ENCODE assay signal across 8 cellular contexts in genomic region chr22:46769191-46769675, GRCh38. TPM values are rescaled to one million over a fixed set of nuclear protein-coding genes. Genes with fewer than 3 reads are reported as not detected.
DNase-seq lines count a peak whose midpoint lies in the region; ATAC-seq, FAIRE-seq and TF ChIP-seq lines count a peak whose summit lies in the region.

No MANE protein-coding gene starts in this region.

- no peak for TF ChIP-seq CTCF in CD4-positive, alpha-beta T cell (IDR thresholded peaks at IDR 0.05)
- no peak for TF ChIP-seq CTCF in HFFc6 (IDR thresholded peaks at IDR 0.05)

- POLR2A ChIA-PET in CD4-positive, alpha-beta T cell (lab: Charles Lee), result interaction anchor here (2.3 kb wide), 1 partner anchor 22 kb away, joined by 7 read pairs; no protein-coding TSS in a partner anchor

- DNase-seq in CD4-positive, alpha-beta T cell, result no peak
- DNase-seq in activated T-helper 2 cell treated with anti-CD3 and anti-CD28 coated beads, Interferon-gamma antibody, Interleukin-2, Interleukin-4, amounts not matched to agents 10 μg/mL and 5 μg/mL and 100 μg/mL, durations not matched to agents 14 hours and 24 hours and 36 hours (ENCODE audit: low spot score), result no peak
- DNase-seq in memory B cell (ENCODE audit: low spot score in 2 of 2) (peak; percentile 42 to 44), NCI-H187 treated with DMSO at 0.1 percent for 48 hours (lab: John Stamatoyannopoulos, UW) (no peak), EL (no peak), HFFc6 (no peak), urothelium cell line (ENCODE audit: low spot score) (no peak)

- no peaks in the 10 kb centered on the region for H3K27me3 Mint-ChIP-seq in CD4-positive, alpha-beta T cell
- H3K27me3 Mint-ChIP-seq in IgD-negative memory B cell, result no peaks in the 10 kb centered on the region
- H3K27me3 Mint-ChIP-seq in activated T-helper 2 cell treated with anti-CD3 and anti-CD28 coated beads, Interferon-gamma antibody, Interleukin-2, Interleukin-4, amounts not matched to agents 10 μg/mL and 5 μg/mL and 100 μg/mL, durations not matched to agents 14 hours and 24 hours and 36 hours (ENCODE audit: low read depth), result no peaks in the 10 kb centered on the region
- H3K27me3 Mint-ChIP-seq in memory B cell, result no peaks in the 10 kb centered on the region
- no peaks in the 10 kb centered on the region; the same call in none of the 2 replicates for H3K27me3 Mint-ChIP-seq in HFFc6 (ENCODE audit: insufficient read depth)

- no peaks in the 10 kb centered on the region for H3K9me3 Mint-ChIP-seq in CD4-positive, alpha-beta T cell
- no peaks in the 10 kb centered on the region for H3K9me3 Mint-ChIP-seq in IgD-negative memory B cell
- no peaks in the 10 kb centered on the region for H3K9me3 Mint-ChIP-seq in activated T-helper 2 cell treated with anti-CD3 and anti-CD28 coated beads, Interferon-gamma antibody, Interleukin-2, Interleukin-4, amounts not matched to agents 10 μg/mL and 5 μg/mL and 100 μg/mL, durations not matched to agents 14 hours and 24 hours and 36 hours
- H3K9me3 Mint-ChIP-seq in memory B cell, result no peaks in the 10 kb centered on the region
- H3K9me3 Mint-ChIP-seq in HFFc6, result no peaks in the 10 kb centered on the region

- no peak overlapping the region for H3K27ac ChIP-seq in CD4-positive, alpha-beta T cell (ENCODE audit: low read depth, low read length)

- no peak overlapping the region for H3K4me3 Mint-ChIP-seq in CD4-positive, alpha-beta T cell
- peak overlapping the region; percentile 73 to 93 (median 90) for H3K4me3 Mint-ChIP-seq in IgD-negative memory B cell
- H3K4me3 Mint-ChIP-seq in activated T-helper 2 cell treated with anti-CD3 and anti-CD28 coated beads, Interferon-gamma antibody, Interleukin-2, Interleukin-4, amounts not matched to agents 10 μg/mL and 5 μg/mL and 100 μg/mL, durations not matched to agents 14 hours and 24 hours and 36 hours (ENCODE audit: low read depth), result no peak overlapping the region
- peak overlapping the region; percentile 82 for H3K4me3 Mint-ChIP-seq in memory B cell
- H3K4me3 Mint-ChIP-seq in HFFc6, result no peak overlapping the region

- H3K27ac Mint-ChIP-seq in CD4-positive, alpha-beta T cell, result peak overlapping the region; percentile 83
- H3K27ac Mint-ChIP-seq in IgD-negative memory B cell (peak overlapping the region; percentile 97 to 100 (median 99)), memory B cell (peak overlapping the region; percentile 98), HFFc6 (no peak overlapping the region)
- peak overlapping the region; percentile 34 for H3K27ac Mint-ChIP-seq in activated T-helper 2 cell treated with anti-CD3 and anti-CD28 coated beads, Interferon-gamma antibody, Interleukin-2, Interleukin-4, amounts not matched to agents 10 μg/mL and 5 μg/mL and 100 μg/mL, durations not matched to agents 14 hours and 24 hours and 36 hours

- H3K4me1 Mint-ChIP-seq in CD4-positive, alpha-beta T cell (ENCODE audit: low read depth), result peaks cover 63% of the 10 kb centered on the region
- H3K4me1 Mint-ChIP-seq in IgD-negative memory B cell (peaks cover 49 to 73% (median 73%) of the 10 kb centered on the region in 3 donors), memory B cell (peaks cover 65% of the 10 kb centered on the region), HFFc6 (ENCODE audit: low read depth) (peaks cover 25% of the 10 kb centered on the region)
- H3K4me1 Mint-ChIP-seq in activated T-helper 2 cell treated with anti-CD3 and anti-CD28 coated beads, Interferon-gamma antibody, Interleukin-2, Interleukin-4, amounts not matched to agents 10 μg/mL and 5 μg/mL and 100 μg/mL, durations not matched to agents 14 hours and 24 hours and 36 hours (ENCODE audit: low read depth), result peaks cover 30% of the 10 kb centered on the region

- ATAC-seq in CD4-positive, alpha-beta T cell (ENCODE audit: poor library complexity), result no peak
- peak; percentile 42 for ATAC-seq in memory B cell (ENCODE audit: low read depth)

- no peaks in the 10 kb centered on the region for H3K9me3 ChIP-seq in CD4-positive, alpha-beta T cell (ENCODE audit: control insufficient read depth, low read length)

- intact Hi-C loops in CD4-positive, alpha-beta T cell (cut with DNase I, micrococcal nuclease), result no loop called here
- intact Hi-C loops in activated T-helper 2 cell treated with anti-CD3 and anti-CD28 coated beads, Interferon-gamma antibody, Interleukin-2, Interleukin-4, amounts not matched to agents 10 μg/mL and 5 μg/mL and 100 μg/mL, durations not matched to agents 14 hours and 24 hours and 36 hours (cut with micrococcal nuclease), result no loop called here

- CTCF ChIA-PET in CD4-positive, alpha-beta T cell (lab: Charles Lee), result interaction anchor here (0.8 to 1.6 kb wide), 3 partner anchors 10 to 35 kb away, joined by 3 to 5 read pairs (median 5); no protein-coding TSS in a partner anchor

- FAIRE-seq in urothelium cell line (lab: Jason Lieb, UNC), result no peak

- H3K27me3 ChIP-seq in CD4-positive, alpha-beta T cell (ENCODE audit: control insufficient read depth, insufficient read depth, low read length), result no peaks in the 10 kb centered on the region

- H3K36me3 Mint-ChIP-seq in CD4-positive, alpha-beta T cell (ENCODE audit: low read depth), result peaks cover 47% of the 10 kb centered on the region
- H3K36me3 Mint-ChIP-seq in IgD-negative memory B cell (no peaks in the 10 kb centered on the region), memory B cell (peaks cover 25% of the 10 kb centered on the region), HFFc6 (ENCODE audit: low read depth) (no peaks in the 10 kb centered on the region)
- H3K36me3 Mint-ChIP-seq in activated T-helper 2 cell treated with anti-CD3 and anti-CD28 coated beads, Interferon-gamma antibody, Interleukin-2, Interleukin-4, amounts not matched to agents 10 μg/mL and 5 μg/mL and 100 μg/mL, durations not matched to agents 14 hours and 24 hours and 36 hours (ENCODE audit: low read depth), result peaks cover 33% of the 10 kb centered on the region

RNA-seq across cellular contexts. Expression of gene TBC1D22A, which starts 6.8 kb away (rescaled TPM):
- 10 to 100 TPM; 27.1 to 31.7 TPM for total RNA-seq in CD4-positive, alpha-beta T cell
- polyA plus RNA-seq in IgD-negative memory B cell, result 64.3 TPM
- 34.8 and 38.3 TPM in 2 replicates for total RNA-seq in activated T-helper 2 cell treated with anti-CD3 and anti-CD28 coated beads, Interferon-gamma antibody, Interleukin-2, Interleukin-4, amounts not matched to agents 10 μg/mL and 5 μg/mL and 100 μg/mL, durations not matched to agents 14 hours and 24 hours and 36 hours
- total RNA-seq in HFFc6 (2021; fragmentation: NEBNext Ultra II Directional; extraction: Animal tissue kit (Norgen Biotek cat#: 25700)), result 10 to 100 TPM; 20.4 to 24.1 (median 22.2) TPM

RNA-seq across cellular contexts. Expression of gene CERK, which starts 31.2 kb away (rescaled TPM):
- total RNA-seq in CD4-positive, alpha-beta T cell, result 10 to 100 TPM; 84.6 to 88.5 TPM
- 11.7 TPM for polyA plus RNA-seq in IgD-negative memory B cell
- 57.1 and 62.8 TPM in 2 replicates for total RNA-seq in activated T-helper 2 cell treated with anti-CD3 and anti-CD28 coated beads, Interferon-gamma antibody, Interleukin-2, Interleukin-4, amounts not matched to agents 10 μg/mL and 5 μg/mL and 100 μg/mL, durations not matched to agents 14 hours and 24 hours and 36 hours
- 10 to 100 TPM; 49.1 to 54.8 (median 52.0) TPM for total RNA-seq in HFFc6 (2021; fragmentation: NEBNext Ultra II Directional; extraction: Animal tissue kit (Norgen Biotek cat#: 25700))

Comparison
In these comparisons a context has a peak if more than half of its experiments do, and no peak if none do; other contexts are left out.
1. DNase-seq: peak in memory B cell (2 of 2); none in CD4-positive, alpha-beta T cell (0 of 10), activated T-helper 2 cell treated with anti-CD3 and anti-CD28 coated beads, Interferon-gamma antibody, Interleukin-2, Interleukin-4, amounts not matched to agents 10 μg/mL and 5 μg/mL and 100 μg/mL, durations not matched to agents 14 hours and 24 hours and 36 hours (single experiment), NCI-H187 treated with DMSO at 0.1 percent for 48 hours (single experiment), EL (single experiment), HFFc6 (single experiment) and urothelium cell line (single experiment).
2. H3K4me3 Mint-ChIP-seq: peak in IgD-negative memory B cell (4 of 4) and memory B cell (single experiment); none in CD4-positive, alpha-beta T cell (single experiment), activated T-helper 2 cell treated with anti-CD3 and anti-CD28 coated beads, Interferon-gamma antibody, Interleukin-2, Interleukin-4, amounts not matched to agents 10 μg/mL and 5 μg/mL and 100 μg/mL, durations not matched to agents 14 hours and 24 hours and 36 hours (single experiment) and HFFc6 (single experiment).